In the genomic region with DNA sequence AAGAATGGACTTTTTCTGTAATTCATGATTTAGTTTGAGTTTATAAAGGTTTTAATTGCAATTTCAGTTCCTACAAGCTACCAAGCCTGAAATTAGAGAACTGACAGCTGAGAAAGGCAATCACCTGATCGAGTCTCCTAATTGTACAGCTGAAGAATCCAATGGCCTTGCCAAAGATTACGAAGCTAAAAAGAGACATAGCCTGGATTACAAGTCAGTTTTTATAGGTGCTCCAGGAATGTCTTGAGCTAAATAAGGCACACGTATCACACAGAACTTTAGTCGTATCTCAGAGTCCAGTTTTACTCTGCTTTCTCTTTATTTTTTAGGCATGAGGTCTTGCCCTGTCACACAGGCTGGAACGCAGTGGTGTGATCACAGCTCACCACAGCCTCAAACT, we compare ENCODE assay signal across 15 cellular contexts. TPM values are rescaled to one million over a fixed set of nuclear protein-coding genes. Genes with fewer than 3 reads are reported as not detected.
A peak's percentile ranks its signal among the peaks of the same experiment; 100 is the strongest.
DNase-seq lines count a peak whose midpoint lies in the region; ATAC-seq lines count a peak whose summit lies in the region.
"Had no signal": no experiment of that assay in that cellular context is flagged by ENCODE, and none has a peak within 500 bp of the region (broad histone marks: within the 10 kb centered on the region; RNA-seq: fewer than 3 reads in every experiment).

No MANE protein-coding gene starts in this region.

- H3K27me3 ChIP-seq in adipocyte (replicated peaks; ENCODE audit: control insufficient read depth, insufficient read depth, low read length) (no peaks in the 10 kb centered on the region), skeletal muscle tissue (ENCODE audit: control insufficient read depth in 3 of 3, insufficient read depth in 3 of 3, low read length in 3 of 3) (no peaks in the 10 kb centered on the region)

- H3K9me3 ChIP-seq in adipocyte (ENCODE audit: control insufficient read depth, low read length) = no peaks in the 10 kb centered on the region
- H3K9me3 ChIP-seq in skeletal muscle tissue (ENCODE audit: control insufficient read depth in 3 of 3, low read length in 3 of 3) = no peaks in the 10 kb centered on the region
- H3K9me3 ChIP-seq: Caco-2 had no signal

- H3K36me3 ChIP-seq in adipocyte (ENCODE audit: control insufficient read depth, insufficient read depth, low read length, severe bottlenecking) (peaks cover 17% of the 10 kb centered on the region), skeletal muscle tissue (ENCODE audit: control insufficient read depth in 3 of 3, insufficient read depth in 3 of 3, low read length in 3 of 3) (peaks cover 2 to 22% (median 6%) of the 10 kb centered on the region in 3 donors)

- H3K4me3 ChIP-seq in adipocyte (ENCODE audit: low read length) = no peak overlapping the region
- no peak overlapping the region for H3K4me3 ChIP-seq in skeletal muscle tissue (ENCODE audit: low read length in 3 of 3)
- H3K4me3 ChIP-seq: GM23248 had no signal

- H3K4me1 ChIP-seq in adipocyte (ENCODE audit: control insufficient read depth, insufficient read depth, low read length) (peaks cover 54% of the 10 kb centered on the region), skeletal muscle tissue (ENCODE audit: control insufficient read depth in 3 of 3, insufficient read depth in 3 of 3, low read length in 3 of 3) (peaks cover 16 to 36% (median 35%) of the 10 kb centered on the region in 3 donors)
- H3K4me1 ChIP-seq: Caco-2 had no signal

- H3K9ac ChIP-seq in adipocyte (ENCODE audit: low read length) = peak overlapping the region; percentile 11
- H3K9ac ChIP-seq in skeletal muscle tissue (ENCODE audit: low read depth in 1 of 3, low read length in 3 of 3) = peak overlapping the region in 2 of 3 donors; percentile 14 to 58
- H3K9ac ChIP-seq: GM23248 had no signal

- H3K27ac ChIP-seq in skeletal muscle tissue (ENCODE audit: low read depth, low read length) = peak overlapping the region; percentile 59
- H3K27ac ChIP-seq: GM23248 had no signal

- no peak for ATAC-seq in GM18858 (IDR thresholded peaks at IDR 0.05; ENCODE audit: unreplicated experiment)
- ATAC-seq in HG02884 (IDR thresholded peaks at IDR 0.05; ENCODE audit: unreplicated experiment) = no peak
- no peak for ATAC-seq in HG02973 (IDR thresholded peaks at IDR 0.05; ENCODE audit: unreplicated experiment)
- ATAC-seq: CD8-positive, alpha-beta T cell had no signal

- DNase-seq in adipocyte (ENCODE audit: low read depth) (no peak), myocyte (ENCODE audit: low read depth) (peak; percentile 42)
- DNase-seq: C1 segment of cervical spinal cord; Caco-2; CD4-positive, CD25-positive, alpha-beta regulatory T cell; CD8-positive, alpha-beta T cell; DMS153; DND-41; GM23248; H7; HCEC 1CT had no signal

RNA-seq across cellular contexts. Expression of gene DPH3, which starts 6.6 kb away (rescaled TPM):
- total RNA-seq in myocyte (27.3 and 29.9 TPM in 2 replicates), skeletal muscle tissue (17.7 TPM)
- polyA plus RNA-seq in myocyte (2012) = 13.6 TPM

RNA-seq across cellular contexts. Expression of gene OXNAD1, which starts 6.8 kb away (rescaled TPM):
- total RNA-seq in myocyte (9.3 and 12.9 TPM in 2 replicates), skeletal muscle tissue (26.6 TPM)
- 4.3 TPM for polyA plus RNA-seq in myocyte (2012)
